8 cellular contexts compared by ENCODE assay signal in the genomic region with DNA sequence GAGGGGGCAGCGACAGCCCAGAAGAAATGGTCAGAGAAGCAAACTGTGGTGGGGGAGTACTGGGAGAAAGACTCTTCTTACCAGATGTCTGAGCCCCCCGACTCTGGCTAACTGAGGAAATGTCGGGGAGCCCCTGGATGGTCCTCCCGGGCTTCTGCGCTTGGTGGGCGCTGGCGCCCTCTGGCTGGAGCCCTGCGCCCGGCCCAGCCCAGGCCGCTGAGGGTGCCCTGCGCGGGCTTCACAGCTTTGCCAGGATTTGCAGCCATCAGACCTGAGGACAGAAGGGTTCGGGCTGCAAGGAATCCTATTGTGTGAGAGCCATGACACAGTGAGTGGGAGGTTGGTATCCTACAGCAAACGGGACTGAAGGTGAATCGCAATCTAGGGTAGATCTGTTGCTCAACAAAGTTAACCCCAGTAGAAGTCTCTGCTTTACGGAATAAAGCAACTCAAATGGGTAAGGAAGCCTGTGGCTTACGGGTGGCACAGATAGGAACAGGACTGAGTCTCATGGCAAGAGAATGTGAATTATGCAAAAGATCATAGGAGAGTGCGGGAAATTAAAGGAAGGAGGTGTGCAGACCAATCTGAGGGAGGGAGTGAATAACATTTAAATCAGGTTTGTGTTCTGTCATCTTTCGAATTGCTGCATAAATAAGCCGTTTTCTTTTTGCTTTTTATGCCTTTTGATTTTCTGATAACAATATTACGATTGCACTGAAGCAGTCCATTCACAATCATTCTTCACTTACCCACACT. TPM values are rescaled to one million over a fixed set of nuclear protein-coding genes. Genes with fewer than 3 reads are reported as not detected.
A peak's percentile ranks its signal among the peaks of the same experiment; 100 is the strongest.
DNase-seq lines count a peak whose midpoint lies in the region; ATAC-seq and TF ChIP-seq lines count a peak whose summit lies in the region.

No MANE protein-coding gene starts in this region.

- H3K27me3 ChIP-seq in adrenal gland (no peaks in the 10 kb centered on the region), heart left ventricle (peaks cover 0 to 38% (median 0%) of the 10 kb centered on the region in 9 donors)

- intact Hi-C loops in adrenal gland (cut with DNase I), result no loop called here
- intact Hi-C loops in heart left ventricle (cut with DNase I), result loop anchor here (2.0 to 10.0 kb wide), 14 partner anchors 15 to 405 kb away; no protein-coding TSS in a partner anchor

- DNase-seq in DMS153 (lab: John Stamatoyannopoulos, UW), result peak; percentile 25
- DNase-seq in NCI-H1105 (lab: John Stamatoyannopoulos, UW), result peak; percentile 42
- DNase-seq in adrenal gland, result peak; percentile 16 to 73 (median 36)
- DNase-seq in heart left ventricle, result peak; percentile 66 to 77 (median 77)
- DNase-seq in occipital lobe (lab: John Stamatoyannopoulos, UW), result peak; percentile 70
- no peak for DNase-seq in COLO829 (ENCODE audit: low spot score)

- H3K27ac ChIP-seq in adrenal gland (peak overlapping the region in 2 of 5 donors; percentile 41 to 76), heart left ventricle (peak overlapping the region; percentile 70 to 94 (median 92))

- ATAC-seq in GM21447 (IDR thresholded peaks at IDR 0.05; ENCODE audit: unreplicated experiment) (peak; percentile 58), heart left ventricle (peak; percentile 86 to 91 (median 88)), HG03457 (IDR thresholded peaks at IDR 0.05; ENCODE audit: unreplicated experiment) (no peak)

- H3K4me3 ChIP-seq in adrenal gland (peak overlapping the region in 2 of 4 donors; percentile 45 to 69), heart left ventricle (peak overlapping the region; percentile 43 to 94 (median 72))

- TF ChIP-seq POLR2A in adrenal gland (IDR thresholded peaks at IDR 0.05) (no peak), heart left ventricle (IDR thresholded peaks at IDR 0.05) (no peak)

- no peaks in the 10 kb centered on the region for H3K36me3 ChIP-seq in adrenal gland (replicated peaks in 1 of 2)
- no peaks in the 10 kb centered on the region for H3K36me3 ChIP-seq in heart left ventricle

- peaks cover 6 to 9% of the 10 kb centered on the region in 2 donors for H3K4me1 ChIP-seq in adrenal gland (replicated peaks in 1 of 2)
- H3K4me1 ChIP-seq in heart left ventricle, result peaks cover 0 to 36% (median 14%) of the 10 kb centered on the region in 12 donors

- H3K9me3 ChIP-seq in adrenal gland (replicated peaks in 1 of 3) (no peaks in the 10 kb centered on the region), heart left ventricle (no peaks in the 10 kb centered on the region)

- TF ChIP-seq CTCF in adrenal gland (IDR thresholded peaks at IDR 0.05) (peak; percentile 16 to 61 (median 38)), heart left ventricle (IDR thresholded peaks at IDR 0.05) (peak; percentile 53 to 90 (median 71))

- 12 to 14% (median 14%) methylated on average over 16 to 21 of the region's 21 CpGs for WGBS in adrenal gland, 4 donors
- WGBS in heart left ventricle, 4 donors, result 8 to 11% (median 10%) methylated on average over 20 to 21 of the region's 21 CpGs

RNA-seq across cellular contexts. Expression of a gene that starts 0.7 kb away (rescaled TPM):
- 10 to 100 TPM in 3 of 8 donors, 1 to 10 TPM in 5; 2.3 to 14.4 (median 8.1) TPM for total RNA-seq in adrenal gland
- 10 to 100 TPM in 1 of 3 donors, 1 to 10 TPM in 2; 4.5 to 10.7 (median 5.3) TPM for polyA plus RNA-seq in adrenal gland
- 100 to 1,000 TPM; 224 to 331 (median 315) TPM for total RNA-seq in heart left ventricle
- polyA plus RNA-seq in heart left ventricle, result 100 to 1,000 TPM in 1 of 2 donors, 10 to 100 TPM in 1; 86.4 to 138 TPM
- 7.0 TPM for total RNA-seq in occipital lobe

Comparison
In these comparisons a context has a peak if more than half of its experiments do, and no peak if none do; other contexts are left out.
1. RNA of a gene that starts 0.7 kb away (total RNA-seq): 224 to 331 TPM in heart left ventricle; 2.3 to 14.4 TPM in adrenal gland and 7.0 TPM in occipital lobe (single experiment); every median in the first group is over 10 times any median in the second.
2. intact Hi-C loops: an anchor here in heart left ventricle (2.0 to 10.0 kb wide); none called in adrenal gland.